ENCODE assay signal across 24 cellular contexts in genomic region chr4:105840426-105841174, GRCh38. TPM values are rescaled to one million over a fixed set of nuclear protein-coding genes. Genes with fewer than 3 reads are reported as not detected.
DNase-seq lines count a peak whose midpoint lies in the region; ATAC-seq and TF ChIP-seq lines count a peak whose summit lies in the region.
"Had no signal": no experiment of that assay in that cellular context is flagged by ENCODE, and none has a peak within 500 bp of the region (broad histone marks: within the 10 kb centered on the region; RNA-seq: fewer than 3 reads in every experiment).

No MANE protein-coding gene starts in this region.

- H3K27ac Mint-ChIP-seq in WTC11: peak overlapping the region; percentile 12; the same call in 1 of the 2 replicates
- H3K27ac Mint-ChIP-seq: activated CD4-positive, alpha-beta T cell treated with anti-CD3 and anti-CD28 coated beads for 36 hours; activated CD8-positive, alpha-beta T cell treated with anti-CD3 and anti-CD28 coated beads, Interleukin-2, amount 10 ng/mL, durations not matched to agents 7 days and 5 days; activated naive CD8-positive, alpha-beta T cell; B cell; CD8-positive, alpha-beta memory T cell; mesothelial cell of epicardium; naive thymus-derived CD8-positive, alpha-beta T cell had no signal

- POLR2A ChIA-PET in WTC11 (lab: Charles Lee): no interaction called here

- CTCF ChIA-PET in WTC11 (lab: Charles Lee): no interaction called here

- TF ChIP-seq CTCF in WTC11 (IDR thresholded peaks at IDR 0.05): no peak

- peaks cover 10% of the 10 kb centered on the region for H3K4me1 Mint-ChIP-seq in WTC11
- H3K4me1 Mint-ChIP-seq: activated CD4-positive, alpha-beta T cell treated with anti-CD3 and anti-CD28 coated beads for 36 hours; B cell; naive thymus-derived CD8-positive, alpha-beta T cell had no signal

- DNase-seq in SHP77 treated with DMSO at 0.1 percent for 48 hours (lab: John Stamatoyannopoulos, UW): peak; percentile 11
- no peak for DNase-seq in SHP77 (lab: John Stamatoyannopoulos, UW)
- peak; percentile 48 for DNase-seq in NCI-H2081 treated with DMSO at 0.1 percent for 48 hours (lab: John Stamatoyannopoulos, UW)
- no peak for DNase-seq in WTC11 (ENCODE audit: low spot score)
- no peak for DNase-seq in stimulated activated CD4-positive, alpha-beta T cell treated with anti-CD3 and anti-CD28 coated beads, Interleukin-4, amount 100 ng/mL, for 4 hours
- DNase-seq in activated CD4-positive, CD25-positive, alpha-beta regulatory T cell (lab: John Stamatoyannopoulos, UW): no peak
- DNase-seq: activated CD4-positive, alpha-beta T cell treated with anti-CD3 and anti-CD28 coated beads for 36 hours; activated CD8-positive, alpha-beta T cell treated with anti-CD3 and anti-CD28 coated beads, Interleukin-2, amount 10 ng/mL, durations not matched to agents 7 days and 5 days; activated T-cell treated with anti-CD3 and anti-CD28 coated beads for 4 hours; aorta; CD8-positive, alpha-beta memory T cell; DMS79; effector CD8-positive, alpha-beta T cell; erythroblast; GF-D8; HCEC 1CT; naive thymus-derived CD8-positive, alpha-beta T cell; NCI-H1930; stimulated activated CD4-positive, alpha-beta T cell treated with anti-CD3 and anti-CD28 coated beads, Interleukin-2, amount 100 ng/mL, for 24 hours had no signal

- peak; percentile 75 for ATAC-seq in WTC11
- no peak for ATAC-seq in GM19455 (IDR thresholded peaks at IDR 0.05; ENCODE audit: unreplicated experiment)
- ATAC-seq: activated CD4-positive, alpha-beta T cell treated with anti-CD3 and anti-CD28 coated beads for 36 hours; activated CD8-positive, alpha-beta T cell treated with anti-CD3 and anti-CD28 coated beads, Interleukin-2, amount 10 ng/mL, durations not matched to agents 7 days and 5 days; naive thymus-derived CD8-positive, alpha-beta T cell had no signal

- no peaks in the 10 kb centered on the region for H3K27me3 Mint-ChIP-seq in WTC11 (ENCODE audit: low read depth)
- H3K27me3 Mint-ChIP-seq: activated CD4-positive, alpha-beta T cell treated with anti-CD3 and anti-CD28 coated beads for 36 hours; activated naive CD8-positive, alpha-beta T cell; B cell; CD8-positive, alpha-beta memory T cell; naive thymus-derived CD8-positive, alpha-beta T cell had no signal

- no peak overlapping the region for H3K4me3 Mint-ChIP-seq in WTC11
- H3K4me3 Mint-ChIP-seq: activated CD4-positive, alpha-beta T cell treated with anti-CD3 and anti-CD28 coated beads for 36 hours; activated CD8-positive, alpha-beta T cell treated with anti-CD3 and anti-CD28 coated beads, Interleukin-2, amount 10 ng/mL, durations not matched to agents 7 days and 5 days; activated naive CD8-positive, alpha-beta T cell; B cell; CD8-positive, alpha-beta memory T cell; mesothelial cell of epicardium; naive thymus-derived CD8-positive, alpha-beta T cell had no signal

- peaks cover 18% of the 10 kb centered on the region for H3K36me3 Mint-ChIP-seq in WTC11

- H3K9me3 Mint-ChIP-seq in WTC11: no peaks in the 10 kb centered on the region
- H3K9me3 Mint-ChIP-seq: CD8-positive, alpha-beta memory T cell; mesothelial cell of epicardium had no signal

TF ChIP-seq in WTC11, 78 proteins besides CTCF, POLR2A, EP300 and RAD21:
- TF ChIP-seq ATF6 (CRISPR knock-in tag; IDR thresholded peaks at IDR 0.05): no peak
- no peak for TF ChIP-seq FOXK1 (CRISPR knock-in tag; IDR thresholded peaks at IDR 0.05)
- TF ChIP-seq ZNF281 (CRISPR knock-in tag; IDR thresholded peaks at IDR 0.05): no peak
- no peak for TF ChIP-seq ATF2 (CRISPR knock-in tag; IDR thresholded peaks at IDR 0.05; ENCODE audit: borderline replicate concordance, low read depth)
- TF ChIP-seq MAX (CRISPR knock-in tag; IDR thresholded peaks at IDR 0.05): no peak
- TF ChIP-seq NR1H2 (CRISPR knock-in tag; IDR thresholded peaks at IDR 0.05): no peak
- TF ChIP-seq E2F1 (CRISPR knock-in tag; IDR thresholded peaks at IDR 0.05): no peak
- TF ChIP-seq ZBTB43 (CRISPR knock-in tag; IDR thresholded peaks at IDR 0.05): no peak

RNA-seq across cellular contexts. Expression of gene NPNT, which starts 54.7 kb away (rescaled TPM):
- total RNA-seq in WTC11 (2021): 1.3 to 1.6 TPM (median 1.4 TPM) in 3 replicates
- total RNA-seq: activated CD4-positive, alpha-beta T cell treated with anti-CD3 and anti-CD28 coated beads for 36 hours; activated CD8-positive, alpha-beta T cell treated with anti-CD3 and anti-CD28 coated beads, Interleukin-2, amount 10 ng/mL, durations not matched to agents 7 days and 5 days; B cell; CD8-positive, alpha-beta memory T cell; naive thymus-derived CD8-positive, alpha-beta T cell; T-helper 2 cell treated with Interferon-gamma antibody and Interleukin-4, amounts not matched to agents 100 ng/mL and 5 ng/mL, for 36 hours had no signal

Comparison
In these comparisons a context has a peak if more than half of its experiments do, and no peak if none do; other contexts are left out.
1. DNase-seq: peak in SHP77 treated with DMSO at 0.1 percent for 48 hours (single experiment) and NCI-H2081 treated with DMSO at 0.1 percent for 48 hours (single experiment); none in SHP77 (0 of 2), WTC11 (single experiment), stimulated activated CD4-positive, alpha-beta T cell treated with anti-CD3 and anti-CD28 coated beads, Interleukin-4, amount 100 ng/mL, for 4 hours (0 of 2) and activated CD4-positive, CD25-positive, alpha-beta regulatory T cell (0 of 4).